Comparison of ENCODE assay signal across 19 cellular contexts in genomic region chr10:101749033-101749432, GRCh38. TPM values are rescaled to one million over a fixed set of nuclear protein-coding genes. Genes with fewer than 3 reads are reported as not detected.
DNase-seq lines count a peak whose midpoint lies in the region; ATAC-seq and TF ChIP-seq lines count a peak whose summit lies in the region.
"Had no signal": no experiment of that assay in that cellular context is flagged by ENCODE, and none has a peak within 500 bp of the region (broad histone marks: within the 10 kb centered on the region; RNA-seq: fewer than 3 reads in every experiment).

No MANE protein-coding gene starts in this region.

- H3K4me1 ChIP-seq in GM23338 (ENCODE audit: insufficient read depth) (no peaks in the 10 kb centered on the region; the same call in 1 of the 2 replicates), OCI-LY7 (ENCODE audit: insufficient read depth, low read length, poor library complexity, severe bottlenecking) (no peaks in the 10 kb centered on the region), ectodermal cell (ENCODE audit: control insufficient read depth, insufficient read depth, low read length) (peaks cover 16% of the 10 kb centered on the region)
- H3K4me1 ChIP-seq: left lung, sigmoid colon had no signal

- H3K4me2 ChIP-seq in GM23338 (no peak overlapping the region), OCI-LY7 (ENCODE audit: low read length) (no peak overlapping the region)

- no peaks in the 10 kb centered on the region for H3K9me2 ChIP-seq in GM23338 (ENCODE audit: insufficient read depth)
- no peaks in the 10 kb centered on the region for H3K9me2 ChIP-seq in OCI-LY7 (ENCODE audit: insufficient read depth, low read length)

- 16 to 19% methylated on average over 5 of the region's 5 CpGs for WGBS in ectodermal cell, 2 experiments

- DNase-seq in GM23338 (ENCODE audit: low spot score), result peak; percentile 90
- DNase-seq in OCI-LY7 (ENCODE audit: low spot score), result no peak
- DNase-seq in neural crest cell (ENCODE audit: low read depth, low spot score), result peak; percentile 49
- DNase-seq in activated T-cell treated with anti-CD3 and anti-CD28 coated beads, Interleukin-2, amount 50 U/mL, for 24 hours, result no peak
- DNase-seq in activated CD4-positive, CD25-positive, alpha-beta regulatory T cell treated with anti-CD3 and anti-CD28 coated beads, Interleukin-2, amount 50 U/mL, for 72 hours, result no peak
- DNase-seq: activated CD8-positive, alpha-beta memory T cell treated with anti-CD3 and anti-CD28 coated beads, Interleukin-2, amount 10 ng/mL, durations not matched to agents 7 days and 5 days; activated naive CD4-positive, alpha-beta T cell; Karpas-422; left lung; NCI-H1930; sigmoid colon; stimulated activated naive B cell treated with anti-CD40 and anti-IgM and Interleukin-4, amounts not matched to agents 10 μg/mL and 1 μg/mL and 100 μg/mL, for 72 hours had no signal

- H3F3A ChIP-seq in GM23338 (replicated peaks; ENCODE audit: low read depth), result no peaks in the 10 kb centered on the region

- H3K27me3 ChIP-seq in GM23338 (ENCODE audit: insufficient read depth) (no peaks in the 10 kb centered on the region), ectodermal cell (ENCODE audit: control insufficient read depth, insufficient read depth, low read length, poor library complexity, severe bottlenecking) (peaks cover 4% of the 10 kb centered on the region)
- H3K27me3 ChIP-seq: sigmoid colon had no signal

- H3K36me3 Mint-ChIP-seq in GM23338 (ENCODE audit: low read depth) (no peaks in the 10 kb centered on the region), neural crest cell (ENCODE audit: low read depth) (no peaks in the 10 kb centered on the region)
- H3K36me3 Mint-ChIP-seq in activated T-cell treated with anti-CD3 and anti-CD28 coated beads, Interleukin-2, amount 50 U/mL, for 24 hours (ENCODE audit: low read depth), result no peaks in the 10 kb centered on the region
- no peaks in the 10 kb centered on the region for H3K36me3 Mint-ChIP-seq in stimulated activated memory B cell treated with anti-CD40 and anti-IgM and Interleukin-4, amounts not matched to agents 10 μg/mL and 1 μg/mL and 100 μg/mL, for 72 hours
- H3K36me3 Mint-ChIP-seq: activated CD8-positive, alpha-beta memory T cell treated with anti-CD3 and anti-CD28 coated beads, Interleukin-2, amount 10 ng/mL, durations not matched to agents 7 days and 5 days; CD14-positive monocyte; stimulated activated naive B cell treated with anti-CD40 and anti-IgM and Interleukin-4, amounts not matched to agents 10 μg/mL and 1 μg/mL and 100 μg/mL, for 72 hours had no signal

- H2AFZ ChIP-seq in GM23338 (peak overlapping the region; percentile 84), OCI-LY7 (ENCODE audit: low read length) (no peak overlapping the region)

- intact Hi-C loops in OCI-LY7 (cut with micrococcal nuclease; ENCODE audit: unreplicated experiment), result no loop called here

- H3K27ac ChIP-seq in GM23338 (ENCODE audit: low read depth) (no peak overlapping the region), OCI-LY7 (ENCODE audit: low read depth, low read length, poor library complexity, severe bottlenecking) (no peak overlapping the region), ectodermal cell (ENCODE audit: insufficient read depth, low read depth, low read length, poor library complexity, severe bottlenecking) (peak overlapping the region; percentile 1)
- H3K27ac ChIP-seq: left lung, sigmoid colon, VCaP had no signal

- peaks cover 3% of the 10 kb centered on the region for H3K27me3 Mint-ChIP-seq in GM23338 (ENCODE audit: insufficient read depth, low read depth, poor library complexity)
- peaks cover 71% of the 10 kb centered on the region for H3K27me3 Mint-ChIP-seq in neural crest cell (ENCODE audit: low read depth)
- H3K27me3 Mint-ChIP-seq in activated T-cell treated with anti-CD3 and anti-CD28 coated beads, Interleukin-2, amount 50 U/mL, for 24 hours, result peaks cover 10% of the 10 kb centered on the region
- H3K27me3 Mint-ChIP-seq in stimulated activated memory B cell treated with anti-CD40 and anti-IgM and Interleukin-4, amounts not matched to agents 10 μg/mL and 1 μg/mL and 100 μg/mL, for 72 hours, result peaks cover 13% of the 10 kb centered on the region

- no peaks in the 10 kb centered on the region for H3K36me3 ChIP-seq in GM23338 (ENCODE audit: insufficient read depth)
- H3K36me3 ChIP-seq in OCI-LY7 (ENCODE audit: insufficient read depth, low read length), result no peaks in the 10 kb centered on the region
- no peaks in the 10 kb centered on the region for H3K36me3 ChIP-seq in ectodermal cell (ENCODE audit: control insufficient read depth, insufficient read depth, low read length)
- H3K36me3 ChIP-seq: left lung, sigmoid colon had no signal

- POLR2A ChIA-PET in OCI-LY7 (lab: Charles Lee), result no interaction called here

- CTCF ChIA-PET in OCI-LY7 (lab: Charles Lee; ENCODE audit: unreplicated experiment), result no interaction called here

- H3K4me1 Mint-ChIP-seq in GM23338 (peaks cover 15% of the 10 kb centered on the region), neural crest cell (peaks cover 18% of the 10 kb centered on the region)
- no peaks in the 10 kb centered on the region for H3K4me1 Mint-ChIP-seq in activated T-cell treated with anti-CD3 and anti-CD28 coated beads, Interleukin-2, amount 50 U/mL, for 24 hours (ENCODE audit: low read depth)
- no peaks in the 10 kb centered on the region for H3K4me1 Mint-ChIP-seq in stimulated activated memory B cell treated with anti-CD40 and anti-IgM and Interleukin-4, amounts not matched to agents 10 μg/mL and 1 μg/mL and 100 μg/mL, for 72 hours
- H3K4me1 Mint-ChIP-seq: activated CD8-positive, alpha-beta memory T cell treated with anti-CD3 and anti-CD28 coated beads, Interleukin-2, amount 10 ng/mL, durations not matched to agents 7 days and 5 days; CD14-positive monocyte; stimulated activated naive B cell treated with anti-CD40 and anti-IgM and Interleukin-4, amounts not matched to agents 10 μg/mL and 1 μg/mL and 100 μg/mL, for 72 hours had no signal

- peak; percentile 61 to 76 for TF ChIP-seq CTCF in GM23338 (conservative IDR thresholded peaks at IDR 0.05; ENCODE audit: low read depth in 2 of 2)
- TF ChIP-seq CTCF in OCI-LY7 (conservative IDR thresholded peaks at IDR 0.05; ENCODE audit: low read length), result peak; percentile 42
- TF ChIP-seq CTCF in neural crest cell (conservative IDR thresholded peaks at IDR 0.05), result no peak

- H3K4me3 ChIP-seq in GM23338, result no peak overlapping the region
- H3K4me3 ChIP-seq in OCI-LY7 (ENCODE audit: low read depth, low read length, poor library complexity, severe bottlenecking), result no peak overlapping the region
- no peak overlapping the region for H3K4me3 ChIP-seq in ectodermal cell (ENCODE audit: insufficient read depth, low read depth, low read length)
- H3K4me3 ChIP-seq: left lung, sigmoid colon had no signal

- H3K79me2 ChIP-seq in GM23338 (replicated peaks; ENCODE audit: insufficient read depth) (no peaks in the 10 kb centered on the region), OCI-LY7 (ENCODE audit: insufficient read depth, low read depth, low read length) (no peaks in the 10 kb centered on the region)

- H3K9me3 Mint-ChIP-seq in GM23338 (no peaks in the 10 kb centered on the region), neural crest cell (no peaks in the 10 kb centered on the region)
- no peaks in the 10 kb centered on the region for H3K9me3 Mint-ChIP-seq in activated T-cell treated with anti-CD3 and anti-CD28 coated beads, Interleukin-2, amount 50 U/mL, for 24 hours
- no peaks in the 10 kb centered on the region for H3K9me3 Mint-ChIP-seq in stimulated activated memory B cell treated with anti-CD40 and anti-IgM and Interleukin-4, amounts not matched to agents 10 μg/mL and 1 μg/mL and 100 μg/mL, for 72 hours
- H3K9me3 Mint-ChIP-seq: CD14-positive monocyte; nephron; stimulated activated naive B cell treated with anti-CD40 and anti-IgM and Interleukin-4, amounts not matched to agents 10 μg/mL and 1 μg/mL and 100 μg/mL, for 72 hours had no signal

- BruUV-seq in OCI-LY7 (replicated peaks; lab: Mats Ljungman, UMichigan), result no TSS peak

- H3K4me3 Mint-ChIP-seq in GM23338 (no peak overlapping the region), neural crest cell (peak overlapping the region; percentile 10)
- no peak overlapping the region for H3K4me3 Mint-ChIP-seq in activated T-cell treated with anti-CD3 and anti-CD28 coated beads, Interleukin-2, amount 50 U/mL, for 24 hours
- H3K4me3 Mint-ChIP-seq in stimulated activated memory B cell treated with anti-CD40 and anti-IgM and Interleukin-4, amounts not matched to agents 10 μg/mL and 1 μg/mL and 100 μg/mL, for 72 hours, result no peak overlapping the region
- H3K4me3 Mint-ChIP-seq: activated CD8-positive, alpha-beta memory T cell treated with anti-CD3 and anti-CD28 coated beads, Interleukin-2, amount 10 ng/mL, durations not matched to agents 7 days and 5 days; CD14-positive monocyte; stimulated activated naive B cell treated with anti-CD40 and anti-IgM and Interleukin-4, amounts not matched to agents 10 μg/mL and 1 μg/mL and 100 μg/mL, for 72 hours had no signal

- H4K20me1 ChIP-seq in GM23338 (replicated peaks; ENCODE audit: insufficient read depth), result no peaks in the 10 kb centered on the region
- no peaks in the 10 kb centered on the region for H4K20me1 ChIP-seq in OCI-LY7 (ENCODE audit: insufficient read depth, low read length)

- H3K9me3 ChIP-seq in OCI-LY7 (ENCODE audit: low read length) (no peaks in the 10 kb centered on the region), ectodermal cell (ENCODE audit: control insufficient read depth, low read length) (no peaks in the 10 kb centered on the region)
- H3K9me3 ChIP-seq: left lung, sigmoid colon had no signal

- ATAC-seq in GM23338 (peak; percentile 98), HG03039 (IDR thresholded peaks at IDR 0.05; ENCODE audit: unreplicated experiment) (no peak)
- ATAC-seq in stimulated activated memory B cell treated with anti-CD40 and anti-IgM and Interleukin-4, amounts not matched to agents 10 μg/mL and 1 μg/mL and 100 μg/mL, for 72 hours, result no peak
- ATAC-seq: activated CD8-positive, alpha-beta memory T cell treated with anti-CD3 and anti-CD28 coated beads, Interleukin-2, amount 10 ng/mL, durations not matched to agents 7 days and 5 days; left lung; stimulated activated naive B cell treated with anti-CD40 and anti-IgM and Interleukin-4, amounts not matched to agents 10 μg/mL and 1 μg/mL and 100 μg/mL, for 72 hours had no signal

- H3K27ac Mint-ChIP-seq in GM23338 (no peak overlapping the region), neural crest cell (ENCODE audit: unreplicated experiment) (no peak overlapping the region)
- H3K27ac Mint-ChIP-seq in activated T-cell treated with anti-CD3 and anti-CD28 coated beads, Interleukin-2, amount 50 U/mL, for 24 hours, result no peak overlapping the region
- H3K27ac Mint-ChIP-seq in stimulated activated memory B cell treated with anti-CD40 and anti-IgM and Interleukin-4, amounts not matched to agents 10 μg/mL and 1 μg/mL and 100 μg/mL, for 72 hours, result no peak overlapping the region
- H3K27ac Mint-ChIP-seq: activated CD8-positive, alpha-beta memory T cell treated with anti-CD3 and anti-CD28 coated beads, Interleukin-2, amount 10 ng/mL, durations not matched to agents 7 days and 5 days; CD14-positive monocyte had no signal

RNA-seq across cellular contexts. Expression of gene FGF8, which starts 26.9 kb away (rescaled TPM):
- total RNA-seq in GM23338 (2014; rRNA removed; shearing (Covaris generic)), result 6.2 and 6.3 TPM in 2 replicates
- polyA plus RNA-seq in GM23338 (2016; fragmentation: Nextera tagmentation; extraction: Ambion mirVana), result 1.6 and 2.7 TPM in 2 replicates
- 0.44 and 0.72 TPM in 2 replicates for total RNA-seq in OCI-LY7 (2014; rRNA removed; shearing (Covaris generic))
- total RNA-seq in OCI-LY7 (2022) (0.86 and 1.3 TPM in 2 replicates), neural crest cell (0.82 and 0.86 TPM in 2 replicates)
- 1.3 TPM for polyA plus RNA-seq in ectodermal cell (2013, experiment 1 of 4)
- 3.4 TPM for polyA plus RNA-seq in ectodermal cell (2013, experiment 2 of 4)
- polyA plus RNA-seq in ectodermal cell (2013, experiment 3 of 4), result 4.9 TPM
- polyA plus RNA-seq in ectodermal cell (2013, experiment 4 of 4), result 3.7 TPM
- total RNA-seq: activated CD8-positive, alpha-beta memory T cell treated with anti-CD3 and anti-CD28 coated beads, Interleukin-2, amount 10 ng/mL, durations not matched to agents 7 days and 5 days; left lung; sigmoid colon; urinary bladder had no signal
- polyA plus RNA-seq: CD14-positive monocyte, urinary bladder had no signal

RNA-seq across cellular contexts. Expression of gene NPM3, which starts 34.2 kb away (rescaled TPM):
- 258 and 345 TPM in 2 replicates for total RNA-seq in GM23338 (2014; rRNA removed; shearing (Covaris generic))
- polyA plus RNA-seq in GM23338 (2016; fragmentation: Nextera tagmentation; extraction: Ambion mirVana), result 31.5 and 32.2 TPM in 2 replicates
- 115 and 122 TPM in 2 replicates for total RNA-seq in OCI-LY7 (2014; rRNA removed; shearing (Covaris generic))
- 107 and 111 TPM in 2 replicates for total RNA-seq in OCI-LY7 (2022)
- polyA plus RNA-seq in ectodermal cell (2013, experiment 1 of 4), result 71.5 TPM
- 65.6 TPM for polyA plus RNA-seq in ectodermal cell (2013, experiment 2 of 4)
- 66.9 TPM for polyA plus RNA-seq in ectodermal cell (2013, experiment 3 of 4)
- 78.8 TPM for polyA plus RNA-seq in ectodermal cell (2013, experiment 4 of 4)
- 63.2 and 64.8 TPM in 2 replicates for total RNA-seq in neural crest cell

RNA-seq across cellular contexts. Expression of gene FBXW4, which starts 54.1 kb away (rescaled TPM):
- total RNA-seq in GM23338 (2014; rRNA removed; shearing (Covaris generic)), result 15.0 and 18.6 TPM in 2 replicates
- 8.0 and 10.1 TPM in 2 replicates for polyA plus RNA-seq in GM23338 (2016; fragmentation: Nextera tagmentation; extraction: Ambion mirVana)
- 43.1 and 50.3 TPM in 2 replicates for total RNA-seq in OCI-LY7 (2014; rRNA removed; shearing (Covaris generic))
- 54.2 and 60.9 TPM in 2 replicates for total RNA-seq in OCI-LY7 (2022)
- 23.7 TPM for polyA plus RNA-seq in ectodermal cell (2013, experiment 1 of 4)
- polyA plus RNA-seq in ectodermal cell (2013, experiment 2 of 4), result 28.3 TPM
- polyA plus RNA-seq in ectodermal cell (2013, experiment 3 of 4), result 20.6 TPM
- 22.1 TPM for polyA plus RNA-seq in ectodermal cell (2013, experiment 4 of 4)
- total RNA-seq in neural crest cell, result 32.0 and 33.4 TPM in 2 replicates

Comparison
In these comparisons a context has a peak if more than half of its experiments do, and no peak if none do; other contexts are left out.
1. DNase-seq: peak in GM23338 (single experiment) and neural crest cell (single experiment); none in OCI-LY7 (single experiment), activated T-cell treated with anti-CD3 and anti-CD28 coated beads, Interleukin-2, amount 50 U/mL, for 24 hours (single experiment) and activated CD4-positive, CD25-positive, alpha-beta regulatory T cell treated with anti-CD3 and anti-CD28 coated beads, Interleukin-2, amount 50 U/mL, for 72 hours (single experiment).